In genomic region chr20:53942973-53943372, GRCh38 we compare ENCODE assay signal across 1 cellular context.
A peak's percentile ranks its signal among the peaks of the same experiment; 100 is the strongest.
TF ChIP-seq lines count a peak whose summit lies in the region.

No MANE protein-coding gene starts in this region.

TF ChIP-seq in HepG2, 621 proteins besides CTCF, POLR2A, EP300 and RAD21 (continued from another document and continues in another):
- no peak for TF ChIP-seq ZNF142 (CRISPR knock-in tag; IDR thresholded peaks at IDR 0.05)
- peak; percentile 29; the same call in 1 of the 2 replicates for TF ChIP-seq NR2F6 (IDR thresholded peaks at IDR 0.05)
- TF ChIP-seq NR2F6 (CRISPR knock-in tag; IDR thresholded peaks at IDR 0.05) = no peak
- no peak for TF ChIP-seq GRHL1 (CRISPR knock-in tag; conservative IDR thresholded peaks at IDR 0.05)
- TF ChIP-seq XBP1 (CRISPR knock-in tag; IDR thresholded peaks at IDR 0.05) = no peak
- TF ChIP-seq ZNF784 (CRISPR knock-in tag; IDR thresholded peaks at IDR 0.05; ENCODE audit: borderline replicate concordance) = peak; percentile 68; the same call in 1 of the 2 replicates
- no peak for TF ChIP-seq SAFB2 (CRISPR knock-in tag; IDR thresholded peaks at IDR 0.05; ENCODE audit: borderline replicate concordance, low read depth)
- TF ChIP-seq ZIK1 (CRISPR knock-in tag; IDR thresholded peaks at IDR 0.05; ENCODE audit: borderline replicate concordance, low read depth) = no peak
- 0 out of 2 replicates have a peak, but pooled peaks have one; percentile 56 for TF ChIP-seq ZNF326 (CRISPR knock-in tag; IDR thresholded peaks at IDR 0.05; ENCODE audit: borderline replicate concordance)
- no peak for TF ChIP-seq TCF12 (IDR thresholded peaks at IDR 0.05)
- no peak for TF ChIP-seq TCF12 (CRISPR knock-in tag; IDR thresholded peaks at IDR 0.05)
- TF ChIP-seq RORA (CRISPR knock-in tag; IDR thresholded peaks at IDR 0.05) = no peak
- TF ChIP-seq ZBTB7A (CRISPR knock-in tag; IDR thresholded peaks at IDR 0.05) = peak; percentile 38; the same call in 1 of the 2 replicates
- TF ChIP-seq NFKB2 (CRISPR knock-in tag; IDR thresholded peaks at IDR 0.05; ENCODE audit: borderline replicate concordance) = no peak
- TF ChIP-seq ZNF331 (CRISPR knock-in tag; IDR thresholded peaks at IDR 0.05) = no peak
- no peak for TF ChIP-seq ZNF17 (CRISPR knock-in tag; IDR thresholded peaks at IDR 0.05)
- no peak for TF ChIP-seq ZSCAN5A (CRISPR knock-in tag; IDR thresholded peaks at IDR 0.05; ENCODE audit: borderline replicate concordance)
- no peak for TF ChIP-seq CSRNP1 (CRISPR knock-in tag; IDR thresholded peaks at IDR 0.05)
- TF ChIP-seq CEBPZ (IDR thresholded peaks at IDR 0.05; ENCODE audit: low read length) = no peak
- TF ChIP-seq HNF4A (CRISPR knock-in tag; IDR thresholded peaks at IDR 0.05) = peak; percentile 93
- no peak for TF ChIP-seq FOXO4 (CRISPR knock-in tag; conservative IDR thresholded peaks at IDR 0.05)
- peak; percentile 59; the same call in 1 of the 2 replicates for TF ChIP-seq NCOR1 (IDR thresholded peaks at IDR 0.05; ENCODE audit: borderline replicate concordance, low read length)
- no peak for TF ChIP-seq ZNF7 (CRISPR knock-in tag; IDR thresholded peaks at IDR 0.05)
- TF ChIP-seq ZNF619 (CRISPR knock-in tag; IDR thresholded peaks at IDR 0.05) = no peak
- 0 out of 2 replicates have a peak, but pooled peaks have one; percentile 16 for TF ChIP-seq FOXO1 (CRISPR knock-in tag; IDR thresholded peaks at IDR 0.05)
- TF ChIP-seq ZNF354B (CRISPR knock-in tag; IDR thresholded peaks at IDR 0.05) = no peak
- no peak for TF ChIP-seq TRIM24 (CRISPR knock-in tag; IDR thresholded peaks at IDR 0.05)
- no peak for TF ChIP-seq ZNF878 (CRISPR knock-in tag; IDR thresholded peaks at IDR 0.05)
- TF ChIP-seq FOXA3 (CRISPR knock-in tag; IDR thresholded peaks at IDR 0.05) = peak; percentile 55; the same call in 1 of the 2 replicates
- TF ChIP-seq ZNF598 (CRISPR knock-in tag; IDR thresholded peaks at IDR 0.05; ENCODE audit: borderline replicate concordance) = no peak
- no peak for TF ChIP-seq LCORL (IDR thresholded peaks at IDR 0.05)
- 0 out of 2 replicates have a peak, but pooled peaks have one; percentile 40 for TF ChIP-seq LCORL (CRISPR knock-in tag; IDR thresholded peaks at IDR 0.05)
- TF ChIP-seq MAZ (IDR thresholded peaks at IDR 0.05; ENCODE audit: borderline replicate concordance, low read depth, low read length) = no peak
- no peak for TF ChIP-seq MAZ (CRISPR knock-in tag; IDR thresholded peaks at IDR 0.05; ENCODE audit: low read depth)
- TF ChIP-seq HINFP (CRISPR knock-in tag; IDR thresholded peaks at IDR 0.05; ENCODE audit: low read depth) = no peak
- no peak for TF ChIP-seq ZNF513 (CRISPR knock-in tag; conservative IDR thresholded peaks at IDR 0.05)
- no peak for TF ChIP-seq DNMT3B (CRISPR knock-in tag; conservative IDR thresholded peaks at IDR 0.05)
- TF ChIP-seq ATF3 (CRISPR knock-in tag; IDR thresholded peaks at IDR 0.05) = no peak
- no peak for TF ChIP-seq ZBTB34 (CRISPR knock-in tag; IDR thresholded peaks at IDR 0.05)
